Comparison of ENCODE assay signal across 13 cellular contexts in the genomic region with DNA sequence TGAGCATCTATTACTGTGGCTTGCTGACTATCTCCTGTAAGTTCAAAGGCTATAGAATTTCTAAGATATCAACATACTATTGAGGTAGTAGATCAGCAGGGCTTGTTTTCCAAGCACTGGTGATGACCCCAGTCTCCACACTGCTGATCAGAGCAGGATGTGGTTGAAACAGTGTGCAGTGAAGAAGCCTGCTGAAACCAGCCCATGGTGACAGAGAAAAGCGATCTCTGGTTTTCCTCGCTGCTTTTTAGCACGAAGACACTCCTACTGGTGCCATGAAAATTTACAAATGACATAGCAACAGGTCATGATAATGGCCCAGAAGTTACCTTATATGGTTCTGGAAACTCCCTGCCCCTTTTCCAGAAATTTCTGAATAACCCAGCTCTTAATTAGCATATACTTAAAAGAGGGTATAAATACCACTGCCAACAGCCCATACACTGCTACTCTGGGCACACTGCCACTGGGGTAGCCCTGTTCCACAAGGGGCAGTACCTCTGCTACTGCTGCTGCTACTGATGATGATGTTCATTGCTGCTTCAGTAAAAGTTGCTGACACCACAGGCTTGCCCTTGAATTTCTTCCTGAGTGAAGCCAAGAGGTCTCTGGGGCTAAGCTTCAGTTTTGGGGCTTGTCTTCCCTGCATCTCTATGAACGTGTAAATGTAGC.
DNase-seq lines count a peak whose midpoint lies in the region; ATAC-seq and TF ChIP-seq lines count a peak whose summit lies in the region.
"Had no signal": no experiment of that assay in that cellular context is flagged by ENCODE, and none has a peak within 500 bp of the region (broad histone marks: within the 10 kb centered on the region; RNA-seq: fewer than 3 reads in every experiment).

No MANE protein-coding gene starts in this region.

- H3K27ac ChIP-seq in SK-N-SH (ENCODE audit: low read depth in 2 of 2, low read length in 1 of 2), result no peak overlapping the region
- H3K27ac ChIP-seq in OCI-LY3 (ENCODE audit: low read length), result peak overlapping the region; percentile 22; the same call in 1 of the 2 replicates
- H3K27ac ChIP-seq: left lung, transverse colon had no signal

- TF ChIP-seq EP300 in SK-N-SH (IDR thresholded peaks at IDR 0.05; ENCODE audit: borderline replicate concordance in 1 of 2, low read depth in 1 of 2, low read length in 1 of 2), result no peak

- H3K27me3 Mint-ChIP-seq in stimulated activated memory B cell treated with anti-CD40 and anti-IgM and Interleukin-4, amounts not matched to agents 10 μg/mL and 1 μg/mL and 100 μg/mL, for 72 hours, result no peaks in the 10 kb centered on the region
- H3K27me3 Mint-ChIP-seq: brain had no signal

- ATAC-seq in SK-N-SH treated with all-trans-retinoic acid at 6 μM for 48 hours, result peak; percentile 74
- peak; percentile 92 for ATAC-seq in HG03095 (IDR thresholded peaks at IDR 0.05; ENCODE audit: unreplicated experiment)
- peak; percentile 48 for ATAC-seq in stimulated activated memory B cell treated with anti-CD40 and anti-IgM and Interleukin-4, amounts not matched to agents 10 μg/mL and 1 μg/mL and 100 μg/mL, for 72 hours
- ATAC-seq: left lung had no signal

- H3K36me3 Mint-ChIP-seq in stimulated activated memory B cell treated with anti-CD40 and anti-IgM and Interleukin-4, amounts not matched to agents 10 μg/mL and 1 μg/mL and 100 μg/mL, for 72 hours, result no peaks in the 10 kb centered on the region
- H3K36me3 Mint-ChIP-seq: brain had no signal

- H3K9me3 Mint-ChIP-seq in stimulated activated memory B cell treated with anti-CD40 and anti-IgM and Interleukin-4, amounts not matched to agents 10 μg/mL and 1 μg/mL and 100 μg/mL, for 72 hours, result peaks cover 10% of the 10 kb centered on the region

- H3F3A ChIP-seq in SK-N-SH (replicated peaks; ENCODE audit: insufficient read depth), result no peaks in the 10 kb centered on the region

- H3K79me2 ChIP-seq in SK-N-SH (ENCODE audit: insufficient read depth) (no peaks in the 10 kb centered on the region), OCI-LY3 (ENCODE audit: low read length) (no peaks in the 10 kb centered on the region)

- no peak overlapping the region for H3K9ac ChIP-seq in SK-N-SH
- 0 out of 2 replicates have a peak overlapping the region, but pooled peaks have one; percentile 10 for H3K9ac ChIP-seq in OCI-LY3 (ENCODE audit: low read length)

- H3K36me3 ChIP-seq in SK-N-SH (replicated peaks in 1 of 2; ENCODE audit: control insufficient read depth in 1 of 2, insufficient read depth in 2 of 2, low read length in 1 of 2) (no peaks in the 10 kb centered on the region), OCI-LY3 (replicated peaks; ENCODE audit: low read depth, low read length) (no peaks in the 10 kb centered on the region)
- H3K36me3 ChIP-seq: left lung, transverse colon had no signal

- no peak for TF ChIP-seq RAD21 in SK-N-SH (IDR thresholded peaks at IDR 0.05; ENCODE audit: low read length)

- H3K4me2 ChIP-seq in SK-N-SH (no peak overlapping the region), OCI-LY3 (ENCODE audit: low read length) (peak overlapping the region; percentile 51)

- POLR2A ChIA-PET in SK-N-SH (lab: Yijun Ruan, JAX), result no interaction called here

- no peak overlapping the region for H3K4me3 Mint-ChIP-seq in stimulated activated memory B cell treated with anti-CD40 and anti-IgM and Interleukin-4, amounts not matched to agents 10 μg/mL and 1 μg/mL and 100 μg/mL, for 72 hours
- H3K4me3 Mint-ChIP-seq: brain, neural crest cell had no signal

- H2AFZ ChIP-seq in SK-N-SH (ENCODE audit: low read depth) (no peak overlapping the region), OCI-LY3 (ENCODE audit: low read depth, low read length) (peak overlapping the region; percentile 68)

- DNase-seq in SK-N-SH, result no peak
- DNase-seq in NCI-H82 treated with DMSO at 0.1 percent for 48 hours (lab: John Stamatoyannopoulos, UW; ENCODE audit: unreplicated experiment), result no peak
- DNase-seq in iPS-NIHi11 (ENCODE audit: low spot score), result no peak
- no peak for DNase-seq in NCI-H226
- DNase-seq: glutamatergic neuron, left lung, transverse colon had no signal

- 4% methylated on average over 4 of the region's 4 CpGs for WGBS in SK-N-SH (ENCODE audit: low lambda C conversion rate)

- TF ChIP-seq CTCF in SK-N-SH (IDR thresholded peaks at IDR 0.05), result no peak
- peak; percentile 7; the same call in 1 of the 2 replicates for TF ChIP-seq CTCF in OCI-LY3 (IDR thresholded peaks at IDR 0.05; ENCODE audit: low read depth, low read length)

- H3K4me3 ChIP-seq in SK-N-SH (ENCODE audit: low read depth in 2 of 2, low read length in 1 of 2) (no peak overlapping the region), OCI-LY3 (ENCODE audit: low read length) (no peak overlapping the region)
- H3K4me3 ChIP-seq: left lung, transverse colon had no signal

- no peaks in the 10 kb centered on the region for H3K4me1 Mint-ChIP-seq in stimulated activated memory B cell treated with anti-CD40 and anti-IgM and Interleukin-4, amounts not matched to agents 10 μg/mL and 1 μg/mL and 100 μg/mL, for 72 hours
- H3K4me1 Mint-ChIP-seq: brain, neural crest cell had no signal

- H3K9me2 ChIP-seq in SK-N-SH, result no peaks in the 10 kb centered on the region

- H4K20me1 ChIP-seq in SK-N-SH (ENCODE audit: insufficient read depth) (no peaks in the 10 kb centered on the region), OCI-LY3 (ENCODE audit: insufficient read depth, low read length) (no peaks in the 10 kb centered on the region)

- no peak overlapping the region for H3K27ac Mint-ChIP-seq in stimulated activated memory B cell treated with anti-CD40 and anti-IgM and Interleukin-4, amounts not matched to agents 10 μg/mL and 1 μg/mL and 100 μg/mL, for 72 hours
- H3K27ac Mint-ChIP-seq: brain had no signal

- no peaks in the 10 kb centered on the region for H3K27me3 ChIP-seq in SK-N-SH (ENCODE audit: insufficient read depth)
- no peaks in the 10 kb centered on the region for H3K27me3 ChIP-seq in OCI-LY3 (ENCODE audit: low read depth, low read length)
- H3K27me3 ChIP-seq: left lung, transverse colon had no signal

- no peaks in the 10 kb centered on the region for H3K4me1 ChIP-seq in SK-N-SH (ENCODE audit: control insufficient read depth in 1 of 2, insufficient read depth in 2 of 2, low read depth in 1 of 2, low read length in 1 of 2)
- H3K4me1 ChIP-seq in OCI-LY3 (ENCODE audit: low read length), result peaks cover 12% of the 10 kb centered on the region
- H3K4me1 ChIP-seq: left lung, transverse colon had no signal

- H3K9me3 ChIP-seq in SK-N-SH, result no peaks in the 10 kb centered on the region
- no peaks in the 10 kb centered on the region for H3K9me3 ChIP-seq in OCI-LY3 (ENCODE audit: insufficient read depth, low read length)

- CTCF ChIA-PET in SK-N-SH (lab: Yijun Ruan, JAX), result interaction anchor here (0.6 kb wide), 1 partner anchor 197 kb away, joined by 3 read pairs; no protein-coding TSS in a partner anchor

TF ChIP-seq in SK-N-SH treated with all-trans-retinoic acid at 6 μM for 48 hours, 23 proteins besides CTCF, POLR2A, EP300 and RAD21 (continues in another document):
- TF ChIP-seq, protein P1, sequence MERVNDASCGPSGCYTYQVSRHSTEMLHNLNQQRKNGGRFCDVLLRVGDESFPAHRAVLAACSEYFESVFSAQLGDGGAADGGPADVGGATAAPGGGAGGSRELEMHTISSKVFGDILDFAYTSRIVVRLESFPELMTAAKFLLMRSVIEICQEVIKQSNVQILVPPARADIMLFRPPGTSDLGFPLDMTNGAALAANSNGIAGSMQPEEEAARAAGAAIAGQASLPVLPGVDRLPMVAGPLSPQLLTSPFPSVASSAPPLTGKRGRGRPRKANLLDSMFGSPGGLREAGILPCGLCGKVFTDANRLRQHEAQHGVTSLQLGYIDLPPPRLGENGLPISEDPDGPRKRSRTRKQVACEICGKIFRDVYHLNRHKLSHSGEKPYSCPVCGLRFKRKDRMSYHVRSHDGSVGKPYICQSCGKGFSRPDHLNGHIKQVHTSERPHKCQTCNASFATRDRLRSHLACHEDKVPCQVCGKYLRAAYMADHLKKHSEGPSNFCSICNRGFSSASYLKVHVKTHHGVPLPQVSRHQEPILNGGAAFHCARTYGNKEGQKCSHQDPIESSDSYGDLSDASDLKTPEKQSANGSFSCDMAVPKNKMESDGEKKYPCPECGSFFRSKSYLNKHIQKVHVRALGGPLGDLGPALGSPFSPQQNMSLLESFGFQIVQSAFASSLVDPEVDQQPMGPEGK (CRISPR knock-in tag; IDR thresholded peaks at IDR 0.05; ENCODE audit: borderline replicate concordance), result no peak
- no peak for TF ChIP-seq GLIS3 (CRISPR knock-in tag; IDR thresholded peaks at IDR 0.05)

TF ChIP-seq in SK-N-SH, 30 proteins besides CTCF, POLR2A, EP300 and RAD21 (continues in another document):
- TF ChIP-seq, protein P2, sequence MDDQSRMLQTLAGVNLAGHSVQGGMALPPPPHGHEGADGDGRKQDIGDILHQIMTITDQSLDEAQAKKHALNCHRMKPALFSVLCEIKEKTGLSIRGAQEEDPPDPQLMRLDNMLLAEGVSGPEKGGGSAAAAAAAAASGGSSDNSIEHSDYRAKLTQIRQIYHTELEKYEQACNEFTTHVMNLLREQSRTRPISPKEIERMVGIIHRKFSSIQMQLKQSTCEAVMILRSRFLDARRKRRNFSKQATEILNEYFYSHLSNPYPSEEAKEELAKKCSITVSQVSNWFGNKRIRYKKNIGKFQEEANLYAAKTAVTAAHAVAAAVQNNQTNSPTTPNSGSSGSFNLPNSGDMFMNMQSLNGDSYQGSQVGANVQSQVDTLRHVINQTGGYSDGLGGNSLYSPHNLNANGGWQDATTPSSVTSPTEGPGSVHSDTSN (IDR thresholded peaks at IDR 0.05), result no peak
- TF ChIP-seq TAF1 (IDR thresholded peaks at IDR 0.05; ENCODE audit: borderline replicate concordance, low read depth, low read length), result no peak
- TF ChIP-seq TEAD4 (IDR thresholded peaks at IDR 0.05; ENCODE audit: borderline replicate concordance, insufficient read depth), result no peak
- no peak for TF ChIP-seq TCF12 (IDR thresholded peaks at IDR 0.05)
- no peak for TF ChIP-seq SIN3A (IDR thresholded peaks at IDR 0.05; ENCODE audit: borderline replicate concordance, low read depth, low read length)
- TF ChIP-seq, protein P3, sequence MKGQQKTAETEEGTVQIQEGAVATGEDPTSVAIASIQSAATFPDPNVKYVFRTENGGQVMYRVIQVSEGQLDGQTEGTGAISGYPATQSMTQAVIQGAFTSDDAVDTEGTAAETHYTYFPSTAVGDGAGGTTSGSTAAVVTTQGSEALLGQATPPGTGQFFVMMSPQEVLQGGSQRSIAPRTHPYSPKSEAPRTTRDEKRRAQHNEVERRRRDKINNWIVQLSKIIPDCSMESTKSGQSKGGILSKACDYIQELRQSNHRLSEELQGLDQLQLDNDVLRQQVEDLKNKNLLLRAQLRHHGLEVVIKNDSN (IDR thresholded peaks at IDR 0.05; ENCODE audit: borderline replicate concordance, low read depth), result no peak
- TF ChIP-seq YY1 (IDR thresholded peaks at IDR 0.05; ENCODE audit: low read depth), result no peak
- no peak for TF ChIP-seq POLR2AphosphoS5 (IDR thresholded peaks at IDR 0.05; ENCODE audit: low read depth, low read length)
- TF ChIP-seq FOSL2 (IDR thresholded peaks at IDR 0.05; ENCODE audit: borderline replicate concordance, low read depth), result no peak
- no peak for TF ChIP-seq GABPA (IDR thresholded peaks at IDR 0.05; ENCODE audit: low read depth)
- TF ChIP-seq CHD2 (IDR thresholded peaks at IDR 0.05; ENCODE audit: low read length, partially characterized antibody), result no peak
